20 cellular contexts compared by ENCODE assay signal in the genomic region with DNA sequence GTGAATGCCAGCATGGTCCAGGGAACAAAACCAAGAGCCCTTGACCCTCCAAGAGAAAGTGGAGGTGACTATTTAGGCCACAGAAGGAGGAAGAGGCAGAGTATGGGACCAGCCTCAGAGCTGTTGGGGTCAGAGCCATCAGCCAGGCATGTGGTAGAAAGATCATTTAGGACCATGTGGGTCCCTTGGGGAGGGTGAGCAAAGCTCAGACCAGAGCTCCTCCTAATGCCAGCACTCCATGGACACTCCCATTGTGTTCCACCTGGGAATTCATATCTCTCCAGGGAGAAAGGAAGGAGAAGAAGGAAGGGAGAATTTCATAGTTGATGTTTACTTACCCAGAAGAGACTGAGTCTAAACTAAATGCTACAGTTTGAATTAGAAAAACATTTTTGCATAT.
"Had no signal": no experiment of that assay in that cellular context is flagged by ENCODE, and none has a peak within 500 bp of the region (broad histone marks: within the 10 kb centered on the region; RNA-seq: fewer than 3 reads in every experiment).

No MANE protein-coding gene starts in this region.

- H3K36me3 ChIP-seq: neutrophil, right atrium auricular region, thyroid gland, uterus had no signal

- H3K4me2 ChIP-seq: smooth muscle cell had no signal

- H3K4me1 ChIP-seq: right atrium auricular region, thyroid gland, uterus had no signal

- H3K4me3 Mint-ChIP-seq: activated CD4-positive, alpha-beta memory T cell treated with anti-CD3 and anti-CD28 coated beads, Interleukin-2, amount 10 ng/mL, durations not matched to agents 7 days and 5 days; activated naive CD8-positive, alpha-beta T cell treated with anti-CD3 and anti-CD28 coated beads, Interleukin-2, amount 10 ng/mL, durations not matched to agents 7 days and 5 days; activated T-cell treated with anti-CD3 and anti-CD28 coated beads, Interleukin-2, amount 50 U/mL, for 72 hours; naive thymus-derived CD8-positive, alpha-beta T cell had no signal

- H3K36me3 Mint-ChIP-seq: activated naive CD8-positive, alpha-beta T cell treated with anti-CD3 and anti-CD28 coated beads, Interleukin-2, amount 10 ng/mL, durations not matched to agents 7 days and 5 days had no signal

- H3K27ac ChIP-seq: coronary artery, neutrophil, right atrium auricular region, thyroid gland, uterus had no signal

- DNase-seq: activated CD4-positive, alpha-beta memory T cell treated with anti-CD3 and anti-CD28 coated beads, Interleukin-2, amount 10 ng/mL, durations not matched to agents 7 days and 5 days; activated CD4-positive, alpha-beta T cell treated with anti-CD3 and anti-CD28 coated beads for 1 hour; activated CD8-positive, alpha-beta memory T cell treated with anti-CD3 and anti-CD28 coated beads, Interleukin-2, amount 50 U/mL, for 4 hours; activated gamma-delta T cell treated with Interleukin-2 at 50 U/mL for 16 hours; activated naive CD8-positive, alpha-beta T cell treated with anti-CD3 and anti-CD28 coated beads, Interleukin-2, amount 10 ng/mL, durations not matched to agents 7 days and 5 days; activated T-cell treated with anti-CD3 and anti-CD28 coated beads, Interleukin-2, amount 50 U/mL, for 72 hours; caudate nucleus; effector CD4-positive, alpha-beta T cell; left colon; mucosa of descending colon; naive thymus-derived CD8-positive, alpha-beta T cell; posterior cingulate gyrus; T-helper 9 cell; thyroid gland; uterus had no signal

- H3K9me3 ChIP-seq: mucosa of descending colon, neutrophil, thyroid gland, uterus had no signal

- H3K4me3 ChIP-seq: coronary artery, lung, mucosa of descending colon, right atrium auricular region, smooth muscle cell, thyroid gland, uterus had no signal

- H3K4me1 Mint-ChIP-seq: activated CD4-positive, alpha-beta memory T cell treated with anti-CD3 and anti-CD28 coated beads, Interleukin-2, amount 10 ng/mL, durations not matched to agents 7 days and 5 days had no signal

- ATAC-seq: activated T-cell treated with anti-CD3 and anti-CD28 coated beads, Interleukin-2, amount 50 U/mL, for 72 hours; left colon; mucosa of descending colon; naive thymus-derived CD8-positive, alpha-beta T cell had no signal

- H3K9me3 Mint-ChIP-seq: activated naive CD8-positive, alpha-beta T cell treated with anti-CD3 and anti-CD28 coated beads, Interleukin-2, amount 10 ng/mL, durations not matched to agents 7 days and 5 days; activated T-cell treated with anti-CD3 and anti-CD28 coated beads, Interleukin-2, amount 50 U/mL, for 72 hours had no signal

- H3K27me3 ChIP-seq: right atrium auricular region, thyroid gland, uterus had no signal

- H3K27ac Mint-ChIP-seq: activated CD4-positive, alpha-beta memory T cell treated with anti-CD3 and anti-CD28 coated beads, Interleukin-2, amount 10 ng/mL, durations not matched to agents 7 days and 5 days; activated naive CD8-positive, alpha-beta T cell treated with anti-CD3 and anti-CD28 coated beads, Interleukin-2, amount 10 ng/mL, durations not matched to agents 7 days and 5 days; activated T-cell treated with anti-CD3 and anti-CD28 coated beads, Interleukin-2, amount 50 U/mL, for 72 hours; naive thymus-derived CD8-positive, alpha-beta T cell had no signal
